ENCODE assay signal across 1 cellular context in the genomic region with DNA sequence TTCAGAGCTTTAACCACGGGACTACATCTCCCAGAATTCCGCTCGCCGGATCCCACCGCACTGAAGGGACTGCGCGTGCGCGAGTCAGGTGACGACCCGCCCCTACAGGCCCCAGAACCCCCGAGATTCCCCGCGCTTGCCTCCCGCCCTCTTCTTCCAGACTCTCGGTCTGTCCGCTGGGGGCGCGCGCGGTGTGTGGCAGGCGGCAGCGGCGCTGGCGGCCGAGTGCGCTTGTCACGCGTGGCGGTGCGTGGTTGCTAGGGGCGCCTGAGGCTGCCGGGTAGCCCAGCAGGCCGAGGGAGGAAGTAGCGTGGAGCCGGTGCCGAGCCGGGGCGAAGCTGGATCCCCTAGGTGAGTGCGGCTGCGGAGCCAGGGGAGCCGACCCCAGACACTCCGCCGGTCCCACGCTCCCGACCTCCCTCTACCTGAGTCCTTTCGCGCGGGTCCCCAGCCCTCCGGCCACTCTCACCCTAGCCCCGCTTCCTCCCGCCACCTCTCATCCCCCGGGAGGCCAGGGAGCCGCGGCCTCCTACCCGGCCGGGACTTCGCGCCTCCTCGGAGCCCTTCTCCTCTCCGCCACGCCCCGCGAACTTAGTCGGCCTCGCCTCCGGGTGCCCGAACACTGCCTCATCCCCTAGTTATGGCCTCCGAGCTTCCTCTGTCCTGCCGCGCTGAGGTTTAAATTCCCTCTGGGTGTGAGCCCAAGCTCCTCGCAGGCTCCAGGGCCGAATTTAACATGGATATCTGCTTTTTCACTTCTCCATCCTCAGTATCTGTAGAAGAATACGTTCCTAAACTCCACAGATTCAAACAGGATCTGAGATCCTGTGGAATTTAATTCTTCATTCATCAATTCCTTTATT.
TF ChIP-seq lines count a peak whose summit lies in the region.

A gene with protein sequence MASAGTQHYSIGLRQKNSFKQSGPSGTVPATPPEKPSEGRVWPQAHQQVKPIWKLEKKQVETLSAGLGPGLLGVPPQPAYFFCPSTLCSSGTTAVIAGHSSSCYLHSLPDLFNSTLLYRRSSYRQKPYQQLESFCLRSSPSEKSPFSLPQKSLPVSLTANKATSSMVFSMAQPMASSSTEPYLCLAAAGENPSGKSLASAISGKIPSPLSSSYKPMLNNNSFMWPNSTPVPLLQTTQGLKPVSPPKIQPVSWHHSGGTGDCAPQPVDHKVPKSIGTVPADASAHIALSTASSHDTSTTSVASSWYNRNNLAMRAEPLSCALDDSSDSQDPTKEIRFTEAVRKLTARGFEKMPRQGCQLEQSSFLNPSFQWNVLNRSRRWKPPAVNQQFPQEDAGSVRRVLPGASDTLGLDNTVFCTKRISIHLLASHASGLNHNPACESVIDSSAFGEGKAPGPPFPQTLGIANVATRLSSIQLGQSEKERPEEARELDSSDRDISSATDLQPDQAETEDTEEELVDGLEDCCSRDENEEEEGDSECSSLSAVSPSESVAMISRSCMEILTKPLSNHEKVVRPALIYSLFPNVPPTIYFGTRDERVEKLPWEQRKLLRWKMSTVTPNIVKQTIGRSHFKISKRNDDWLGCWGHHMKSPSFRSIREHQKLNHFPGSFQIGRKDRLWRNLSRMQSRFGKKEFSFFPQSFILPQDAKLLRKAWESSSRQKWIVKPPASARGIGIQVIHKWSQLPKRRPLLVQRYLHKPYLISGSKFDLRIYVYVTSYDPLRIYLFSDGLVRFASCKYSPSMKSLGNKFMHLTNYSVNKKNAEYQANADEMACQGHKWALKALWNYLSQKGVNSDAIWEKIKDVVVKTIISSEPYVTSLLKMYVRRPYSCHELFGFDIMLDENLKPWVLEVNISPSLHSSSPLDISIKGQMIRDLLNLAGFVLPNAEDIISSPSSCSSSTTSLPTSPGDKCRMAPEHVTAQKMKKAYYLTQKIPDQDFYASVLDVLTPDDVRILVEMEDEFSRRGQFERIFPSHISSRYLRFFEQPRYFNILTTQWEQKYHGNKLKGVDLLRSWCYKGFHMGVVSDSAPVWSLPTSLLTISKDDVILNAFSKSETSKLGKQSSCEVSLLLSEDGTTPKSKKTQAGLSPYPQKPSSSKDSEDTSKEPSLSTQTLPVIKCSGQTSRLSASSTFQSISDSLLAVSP (plus strand): TSS at position 149 of the 863 bp plus-strand sequence. CDS start 26,842 bp downstream, outside the sequence.

TF ChIP-seq in HEK293, 187 proteins besides CTCF, POLR2A, EP300 and RAD21 (continued from another document and continues in another):
- TF ChIP-seq, protein P1, sequence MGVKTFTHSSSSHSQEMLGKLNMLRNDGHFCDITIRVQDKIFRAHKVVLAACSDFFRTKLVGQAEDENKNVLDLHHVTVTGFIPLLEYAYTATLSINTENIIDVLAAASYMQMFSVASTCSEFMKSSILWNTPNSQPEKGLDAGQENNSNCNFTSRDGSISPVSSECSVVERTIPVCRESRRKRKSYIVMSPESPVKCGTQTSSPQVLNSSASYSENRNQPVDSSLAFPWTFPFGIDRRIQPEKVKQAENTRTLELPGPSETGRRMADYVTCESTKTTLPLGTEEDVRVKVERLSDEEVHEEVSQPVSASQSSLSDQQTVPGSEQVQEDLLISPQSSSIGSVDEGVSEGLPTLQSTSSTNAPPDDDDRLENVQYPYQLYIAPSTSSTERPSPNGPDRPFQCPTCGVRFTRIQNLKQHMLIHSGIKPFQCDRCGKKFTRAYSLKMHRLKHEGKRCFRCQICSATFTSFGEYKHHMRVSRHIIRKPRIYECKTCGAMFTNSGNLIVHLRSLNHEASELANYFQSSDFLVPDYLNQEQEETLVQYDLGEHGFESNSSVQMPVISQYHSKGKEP (tag by site-specific recombination; IDR thresholded peaks at IDR 0.05), result no peak
- TF ChIP-seq, protein P2, sequence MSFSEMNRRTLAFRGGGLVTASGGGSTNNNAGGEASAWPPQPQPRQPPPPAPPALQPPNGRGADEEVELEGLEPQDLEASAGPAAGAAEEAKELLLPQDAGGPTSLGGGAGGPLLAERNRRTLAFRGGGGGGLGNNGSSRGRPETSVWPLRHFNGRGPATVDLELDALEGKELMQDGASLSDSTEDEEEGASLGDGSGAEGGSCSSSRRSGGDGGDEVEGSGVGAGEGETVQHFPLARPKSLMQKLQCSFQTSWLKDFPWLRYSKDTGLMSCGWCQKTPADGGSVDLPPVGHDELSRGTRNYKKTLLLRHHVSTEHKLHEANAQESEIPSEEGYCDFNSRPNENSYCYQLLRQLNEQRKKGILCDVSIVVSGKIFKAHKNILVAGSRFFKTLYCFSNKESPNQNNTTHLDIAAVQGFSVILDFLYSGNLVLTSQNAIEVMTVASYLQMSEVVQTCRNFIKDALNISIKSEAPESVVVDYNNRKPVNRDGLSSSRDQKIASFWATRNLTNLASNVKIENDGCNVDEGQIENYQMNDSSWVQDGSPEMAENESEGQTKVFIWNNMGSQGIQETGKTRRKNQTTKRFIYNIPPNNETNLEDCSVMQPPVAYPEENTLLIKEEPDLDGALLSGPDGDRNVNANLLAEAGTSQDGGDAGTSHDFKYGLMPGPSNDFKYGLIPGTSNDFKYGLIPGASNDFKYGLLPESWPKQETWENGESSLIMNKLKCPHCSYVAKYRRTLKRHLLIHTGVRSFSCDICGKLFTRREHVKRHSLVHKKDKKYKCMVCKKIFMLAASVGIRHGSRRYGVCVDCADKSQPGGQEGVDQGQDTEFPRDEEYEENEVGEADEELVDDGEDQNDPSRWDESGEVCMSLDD (tag by site-specific recombination; IDR thresholded peaks at IDR 0.05), result peak; percentile 83; the same call in 1 of the 2 replicates
- TF ChIP-seq ZNF660 (tag by site-specific recombination; IDR thresholded peaks at IDR 0.05) (no peak), ZNF211 (tag by site-specific recombination; IDR thresholded peaks at IDR 0.05; ENCODE audit: low read depth) (no peak), ZNF521 (tag by site-specific recombination; IDR thresholded peaks at IDR 0.05) (no peak), ZBTB21 (tag by site-specific recombination; IDR thresholded peaks at IDR 0.05) (no peak; the same call in 1 of the 2 replicates), ZNF677 (tag by site-specific recombination; IDR thresholded peaks at IDR 0.05) (no peak), ZNF169 (tag by site-specific recombination; IDR thresholded peaks at IDR 0.05) (no peak), ZSCAN4 (tag by site-specific recombination; IDR thresholded peaks at IDR 0.05) (no peak), ZNF416 (tag by site-specific recombination; IDR thresholded peaks at IDR 0.05) (no peak), KLF7 (tag by site-specific recombination; IDR thresholded peaks at IDR 0.05; ENCODE audit: borderline replicate concordance) (no peak), WT1 (tag by site-specific recombination; IDR thresholded peaks at IDR 0.05) (peak; percentile 22; the same call in 1 of the 2 replicates), MYNN (tag by site-specific recombination; IDR thresholded peaks at IDR 0.05; ENCODE audit: borderline replicate concordance) (no peak), ZNF654 (tag by site-specific recombination; IDR thresholded peaks at IDR 0.05; ENCODE audit: low read depth) (no peak), ZNF514 (tag by site-specific recombination; IDR thresholded peaks at IDR 0.05) (no peak), ZNF354C (tag by site-specific recombination; IDR thresholded peaks at IDR 0.05; ENCODE audit: borderline replicate concordance, low read depth) (no peak), ZNF623 (tag by site-specific recombination; IDR thresholded peaks at IDR 0.05) (no peak), EGR2 (tag by site-specific recombination; IDR thresholded peaks at IDR 0.05; ENCODE audit: low read depth) (0 out of 2 replicates have a peak, but pooled peaks have one; percentile 5), ZNF2 (tag by site-specific recombination; IDR thresholded peaks at IDR 0.05) (peak; percentile 98), ZNF658 (tag by site-specific recombination; IDR thresholded peaks at IDR 0.05) (no peak), ZNF266 (tag by site-specific recombination; IDR thresholded peaks at IDR 0.05; ENCODE audit: low read depth) (no peak), ZNF391 (tag by site-specific recombination; IDR thresholded peaks at IDR 0.05; ENCODE audit: borderline replicate concordance, low read depth) (peak; percentile 84; the same call in 1 of the 2 replicates), ZNF146 (tag by site-specific recombination; IDR thresholded peaks at IDR 0.05) (no peak; the same call in 1 of the 2 replicates), OVOL3 (tag by site-specific recombination; IDR thresholded peaks at IDR 0.05) (no peak), ZNF335 (tag by site-specific recombination; conservative IDR thresholded peaks at IDR 0.05) (peak; percentile 94), ZNF221 (tag by site-specific recombination; IDR thresholded peaks at IDR 0.05; ENCODE audit: borderline replicate concordance) (no peak), ZBTB48 (tag by site-specific recombination; IDR thresholded peaks at IDR 0.05) (peak; percentile 77), SP7 (tag by site-specific recombination; IDR thresholded peaks at IDR 0.05) (peak; percentile 77; the same call in 1 of the 2 replicates), SCRT1 (tag by site-specific recombination; IDR thresholded peaks at IDR 0.05; ENCODE audit: borderline replicate concordance) (no peak), ZNF148 (tag by site-specific recombination; IDR thresholded peaks at IDR 0.05; ENCODE audit: borderline replicate concordance) (no peak), ZNF585B (tag by site-specific recombination; IDR thresholded peaks at IDR 0.05) (no peak), ZNF777 (tag by site-specific recombination; IDR thresholded peaks at IDR 0.05; ENCODE audit: borderline replicate concordance) (no peak), ZNF10 (tag by site-specific recombination; IDR thresholded peaks at IDR 0.05) (0 out of 2 replicates have a peak, but pooled peaks have one; percentile 28), ZFHX2 (tag by site-specific recombination; conservative IDR thresholded peaks at IDR 0.05) (0 out of 2 replicates have a peak, but pooled peaks have one; percentile 34), ZNF791 (tag by site-specific recombination; IDR thresholded peaks at IDR 0.05) (no peak), ZNF555 (tag by site-specific recombination; conservative IDR thresholded peaks at IDR 0.05) (no peak), SP2 (tag by site-specific recombination; IDR thresholded peaks at IDR 0.05) (no peak), ZXDB (tag by site-specific recombination; IDR thresholded peaks at IDR 0.05) (no peak; the same call in none of the 2 replicates)
- TF ChIP-seq, protein P3, sequence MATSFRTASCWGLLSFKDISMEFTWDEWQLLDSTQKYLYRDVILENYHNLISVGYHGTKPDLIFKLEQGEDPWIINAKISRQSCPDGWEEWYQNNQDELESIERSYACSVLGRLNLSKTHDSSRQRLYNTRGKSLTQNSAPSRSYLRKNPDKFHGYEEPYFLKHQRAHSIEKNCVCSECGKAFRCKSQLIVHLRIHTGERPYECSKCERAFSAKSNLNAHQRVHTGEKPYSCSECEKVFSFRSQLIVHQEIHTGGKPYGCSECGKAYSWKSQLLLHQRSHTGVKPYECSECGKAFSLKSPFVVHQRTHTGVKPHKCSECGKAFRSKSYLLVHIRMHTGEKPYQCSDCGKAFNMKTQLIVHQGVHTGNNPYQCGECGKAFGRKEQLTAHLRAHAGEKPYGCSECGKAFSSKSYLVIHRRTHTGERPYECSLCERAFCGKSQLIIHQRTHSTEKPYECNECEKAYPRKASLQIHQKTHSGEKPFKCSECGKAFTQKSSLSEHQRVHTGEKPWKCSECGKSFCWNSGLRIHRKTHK (tag by site-specific recombination; IDR thresholded peaks at IDR 0.05), result no peak
- TF ChIP-seq, protein P4, sequence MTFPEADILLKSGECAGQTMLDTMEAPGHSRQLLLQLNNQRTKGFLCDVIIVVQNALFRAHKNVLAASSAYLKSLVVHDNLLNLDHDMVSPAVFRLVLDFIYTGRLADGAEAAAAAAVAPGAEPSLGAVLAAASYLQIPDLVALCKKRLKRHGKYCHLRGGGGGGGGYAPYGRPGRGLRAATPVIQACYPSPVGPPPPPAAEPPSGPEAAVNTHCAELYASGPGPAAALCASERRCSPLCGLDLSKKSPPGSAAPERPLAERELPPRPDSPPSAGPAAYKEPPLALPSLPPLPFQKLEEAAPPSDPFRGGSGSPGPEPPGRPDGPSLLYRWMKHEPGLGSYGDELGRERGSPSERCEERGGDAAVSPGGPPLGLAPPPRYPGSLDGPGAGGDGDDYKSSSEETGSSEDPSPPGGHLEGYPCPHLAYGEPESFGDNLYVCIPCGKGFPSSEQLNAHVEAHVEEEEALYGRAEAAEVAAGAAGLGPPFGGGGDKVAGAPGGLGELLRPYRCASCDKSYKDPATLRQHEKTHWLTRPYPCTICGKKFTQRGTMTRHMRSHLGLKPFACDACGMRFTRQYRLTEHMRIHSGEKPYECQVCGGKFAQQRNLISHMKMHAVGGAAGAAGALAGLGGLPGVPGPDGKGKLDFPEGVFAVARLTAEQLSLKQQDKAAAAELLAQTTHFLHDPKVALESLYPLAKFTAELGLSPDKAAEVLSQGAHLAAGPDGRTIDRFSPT (tag by site-specific recombination; IDR thresholded peaks at IDR 0.05), result no peak
- TF ChIP-seq, protein P5, sequence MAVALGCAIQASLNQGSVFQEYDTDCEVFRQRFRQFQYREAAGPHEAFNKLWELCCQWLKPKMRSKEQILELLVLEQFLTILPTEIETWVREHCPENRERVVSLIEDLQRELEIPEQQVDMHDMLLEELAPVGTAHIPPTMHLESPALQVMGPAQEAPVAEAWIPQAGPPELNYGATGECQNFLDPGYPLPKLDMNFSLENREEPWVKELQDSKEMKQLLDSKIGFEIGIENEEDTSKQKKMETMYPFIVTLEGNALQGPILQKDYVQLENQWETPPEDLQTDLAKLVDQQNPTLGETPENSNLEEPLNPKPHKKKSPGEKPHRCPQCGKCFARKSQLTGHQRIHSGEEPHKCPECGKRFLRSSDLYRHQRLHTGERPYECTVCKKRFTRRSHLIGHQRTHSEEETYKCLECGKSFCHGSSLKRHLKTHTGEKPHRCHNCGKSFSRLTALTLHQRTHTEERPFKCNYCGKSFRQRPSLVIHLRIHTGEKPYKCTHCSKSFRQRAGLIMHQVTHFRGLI (tag by site-specific recombination; IDR thresholded peaks at IDR 0.05), result no peak
